19 cellular contexts compared by ENCODE assay signal in genomic region chr17:69336996-69337395, GRCh38. TPM values are rescaled to one million over a fixed set of nuclear protein-coding genes. Genes with fewer than 3 reads are reported as not detected.
DNase-seq lines count a peak whose midpoint lies in the region; ATAC-seq, FAIRE-seq and TF ChIP-seq lines count a peak whose summit lies in the region.
"Had no signal": no experiment of that assay in that cellular context is flagged by ENCODE, and none has a peak within 500 bp of the region (broad histone marks: within the 10 kb centered on the region; RNA-seq: fewer than 3 reads in every experiment).

No MANE protein-coding gene starts in this region.

- CTCF ChIA-PET in SK-N-SH (lab: Yijun Ruan, JAX), result no interaction called here

- TF ChIP-seq CTCF in SK-N-SH (IDR thresholded peaks at IDR 0.05) (no peak), kidney (IDR thresholded peaks at IDR 0.05; ENCODE audit: borderline replicate concordance, extremely low read depth, insufficient read depth) (no peak), left ventricle myocardium inferior (IDR thresholded peaks at IDR 0.05; ENCODE audit: borderline replicate concordance) (no peak)

- no peak overlapping the region for H3K4me2 ChIP-seq in SK-N-SH
- H3K4me2 ChIP-seq: BLaER1, GM23338 had no signal

- no peaks in the 10 kb centered on the region for H3F3A ChIP-seq in SK-N-SH (replicated peaks; ENCODE audit: insufficient read depth)

- POLR2A ChIA-PET in SK-N-SH (lab: Yijun Ruan, JAX), result no interaction called here

- no peaks in the 10 kb centered on the region for H3K36me3 ChIP-seq in SK-N-SH (replicated peaks in 1 of 2; ENCODE audit: control insufficient read depth in 1 of 2, insufficient read depth in 2 of 2, low read length in 1 of 2)
- no peaks in the 10 kb centered on the region for H3K36me3 ChIP-seq in kidney (ENCODE audit: control insufficient read depth in 1 of 2, insufficient read depth in 2 of 2, low read length in 2 of 2)
- no peaks in the 10 kb centered on the region for H3K36me3 ChIP-seq in small intestine (ENCODE audit: control insufficient read depth in 2 of 2, insufficient read depth in 2 of 2, low read length in 2 of 2)
- no peaks in the 10 kb centered on the region for H3K36me3 ChIP-seq in left ventricle myocardium inferior
- H3K36me3 ChIP-seq: BLaER1 had no signal

- TF ChIP-seq RAD21 in SK-N-SH (IDR thresholded peaks at IDR 0.05; ENCODE audit: low read length), result no peak

- H4K20me1 ChIP-seq in SK-N-SH (ENCODE audit: insufficient read depth), result no peaks in the 10 kb centered on the region
- H4K20me1 ChIP-seq: BLaER1 had no signal

- 5% methylated on average over 1 of the region's 1 CpG for WGBS in SK-N-SH (ENCODE audit: low lambda C conversion rate)
- WGBS in small intestine, 3 donors, result 80 to 95% (median 81%) methylated on average over 1 of the region's 1 CpG

- FAIRE-seq in kidney (lab: Jason Lieb, UNC) (peak; percentile 62), small intestine (lab: Jason Lieb, UNC) (peak; percentile 80)
- FAIRE-seq: GM12878, GM19239 had no signal

- no peak overlapping the region for H2AFZ ChIP-seq in SK-N-SH (ENCODE audit: low read depth)
- H2AFZ ChIP-seq: GM23338 had no signal

- no peak overlapping the region for H3K4me3 ChIP-seq in SK-N-SH (ENCODE audit: low read depth in 2 of 2, low read length in 1 of 2)
- no peak overlapping the region for H3K4me3 ChIP-seq in kidney (ENCODE audit: low read length in 2 of 2)
- no peak overlapping the region for H3K4me3 ChIP-seq in small intestine (ENCODE audit: low read depth in 1 of 2, low read length in 2 of 2)
- H3K4me3 ChIP-seq in left ventricle myocardium inferior, result no peak overlapping the region
- H3K4me3 ChIP-seq: BLaER1, GM12878, GM23338 had no signal

- no peak for TF ChIP-seq EP300 in SK-N-SH (IDR thresholded peaks at IDR 0.05; ENCODE audit: borderline replicate concordance in 1 of 2, low read depth in 1 of 2, low read length in 1 of 2)

- no peaks in the 10 kb centered on the region for H3K79me2 ChIP-seq in SK-N-SH (ENCODE audit: insufficient read depth)

- intact Hi-C loops in kidney (cut with DNase I) (loop anchor here (10.0 kb wide), 1 partner anchor 188 kb away; no protein-coding TSS in a partner anchor), left ventricle myocardium inferior (cut with micrococcal nuclease) (loop anchor here (5.0 kb wide), 1 partner anchor 185 kb away; no protein-coding TSS in a partner anchor)

- H3K4me1 ChIP-seq in SK-N-SH (ENCODE audit: control insufficient read depth in 1 of 2, insufficient read depth in 2 of 2, low read depth in 1 of 2, low read length in 1 of 2), result no peaks in the 10 kb centered on the region
- no peaks in the 10 kb centered on the region for H3K4me1 ChIP-seq in kidney (ENCODE audit: control insufficient read depth in 1 of 2, insufficient read depth in 1 of 2, low read depth in 1 of 2, low read length in 2 of 2)
- H3K4me1 ChIP-seq in small intestine (ENCODE audit: control insufficient read depth in 2 of 2, insufficient read depth in 1 of 2, low read depth in 1 of 2, low read length in 1 of 2), result no peaks in the 10 kb centered on the region
- H3K4me1 ChIP-seq in left ventricle myocardium inferior, result no peaks in the 10 kb centered on the region
- H3K4me1 ChIP-seq: BLaER1, Caco-2 had no signal

- no peak for ATAC-seq in SK-N-SH treated with all-trans-retinoic acid at 6 μM for 48 hours
- ATAC-seq: CD8-positive, alpha-beta T cell; GM12878; GM23338 had no signal

- H3K9me3 ChIP-seq in SK-N-SH (no peaks in the 10 kb centered on the region; the same call in 1 of the 2 replicates), kidney (ENCODE audit: control insufficient read depth in 1 of 2, low read length in 2 of 2) (no peaks in the 10 kb centered on the region), small intestine (ENCODE audit: control insufficient read depth, low read depth) (no peaks in the 10 kb centered on the region), left ventricle myocardium inferior (replicated peaks) (peaks cover 5% of the 10 kb centered on the region)
- H3K9me3 ChIP-seq: Caco-2 had no signal

- H3K9me2 ChIP-seq in SK-N-SH, result no peaks in the 10 kb centered on the region

- DNase-seq in SK-N-SH, result no peak
- DNase-seq in kidney, result no peak
- no peak for DNase-seq in small intestine
- no peak for DNase-seq in UCSD-AML1 (lab: John Stamatoyannopoulos, UW; ENCODE audit: unreplicated experiment)
- DNase-seq in left ventricle myocardium inferior, result no peak
- DNase-seq: Caco-2; CD4-positive, CD25-positive, alpha-beta regulatory T cell; CD8-positive, alpha-beta T cell; DMS153; DND-41; GDM1; H9 had no signal

- H3K27ac ChIP-seq in SK-N-SH (ENCODE audit: low read depth in 2 of 2, low read length in 1 of 2) (no peak overlapping the region), kidney (ENCODE audit: low read depth in 2 of 2, low read length in 2 of 2) (no peak overlapping the region), small intestine (ENCODE audit: low read depth in 1 of 2, low read length in 1 of 2) (no peak overlapping the region), left ventricle myocardium inferior (replicated peaks) (no peak overlapping the region)
- H3K27ac ChIP-seq: 22Rv1, BLaER1, C4-2B had no signal

- no peaks in the 10 kb centered on the region for H3K27me3 ChIP-seq in SK-N-SH (ENCODE audit: insufficient read depth)
- no peaks in the 10 kb centered on the region for H3K27me3 ChIP-seq in small intestine (ENCODE audit: control insufficient read depth in 2 of 2, insufficient read depth in 2 of 2, low read length in 2 of 2)
- no peaks in the 10 kb centered on the region for H3K27me3 ChIP-seq in left ventricle myocardium inferior (ENCODE audit: low read depth)
- H3K27me3 ChIP-seq: BLaER1 had no signal

- H3K9ac ChIP-seq in SK-N-SH (no peak overlapping the region), kidney (ENCODE audit: low read length in 2 of 2) (no peak overlapping the region)
- H3K9ac ChIP-seq: BLaER1 had no signal

TF ChIP-seq in SK-N-SH treated with all-trans-retinoic acid at 6 μM for 48 hours, 23 proteins besides CTCF, POLR2A, EP300 and RAD21:
- TF ChIP-seq TCF4 (CRISPR knock-in tag; IDR thresholded peaks at IDR 0.05; ENCODE audit: borderline replicate concordance), result no peak
- TF ChIP-seq ZFP30 (CRISPR knock-in tag; IDR thresholded peaks at IDR 0.05), result peak; percentile 99

TF ChIP-seq in SK-N-SH, 30 proteins besides CTCF, POLR2A, EP300 and RAD21:
- TF ChIP-seq, protein P1, sequence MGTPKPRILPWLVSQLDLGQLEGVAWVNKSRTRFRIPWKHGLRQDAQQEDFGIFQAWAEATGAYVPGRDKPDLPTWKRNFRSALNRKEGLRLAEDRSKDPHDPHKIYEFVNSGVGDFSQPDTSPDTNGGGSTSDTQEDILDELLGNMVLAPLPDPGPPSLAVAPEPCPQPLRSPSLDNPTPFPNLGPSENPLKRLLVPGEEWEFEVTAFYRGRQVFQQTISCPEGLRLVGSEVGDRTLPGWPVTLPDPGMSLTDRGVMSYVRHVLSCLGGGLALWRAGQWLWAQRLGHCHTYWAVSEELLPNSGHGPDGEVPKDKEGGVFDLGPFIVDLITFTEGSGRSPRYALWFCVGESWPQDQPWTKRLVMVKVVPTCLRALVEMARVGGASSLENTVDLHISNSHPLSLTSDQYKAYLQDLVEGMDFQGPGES (IDR thresholded peaks at IDR 0.05; ENCODE audit: low read depth, low read length), result no peak

RNA-seq across cellular contexts. Expression of gene ABCA5, which starts 10.1 kb away (rescaled TPM):
- polyA plus RNA-seq in SK-N-SH (2012; rRNA removed) (2.0 and 3.6 TPM in 2 replicates), kidney (ENCODE audit: insufficient read depth, low read depth, low replicate concordance) (19.0 TPM), small intestine (10 to 100 TPM; 11.5 to 57.0 (median 25.7) TPM)
- polyA plus RNA-seq in SK-N-SH (2012; cell fraction: cytosol; rRNA removed), result 2.1 and 2.3 TPM in 2 replicates
- 4.1 and 10.5 TPM in 2 replicates for polyA plus RNA-seq in SK-N-SH (2012; cell fraction: nucleus; rRNA removed)
- total RNA-seq in kidney (25.1 TPM), left ventricle myocardium inferior (17.1 TPM)
